In the genomic region with DNA sequence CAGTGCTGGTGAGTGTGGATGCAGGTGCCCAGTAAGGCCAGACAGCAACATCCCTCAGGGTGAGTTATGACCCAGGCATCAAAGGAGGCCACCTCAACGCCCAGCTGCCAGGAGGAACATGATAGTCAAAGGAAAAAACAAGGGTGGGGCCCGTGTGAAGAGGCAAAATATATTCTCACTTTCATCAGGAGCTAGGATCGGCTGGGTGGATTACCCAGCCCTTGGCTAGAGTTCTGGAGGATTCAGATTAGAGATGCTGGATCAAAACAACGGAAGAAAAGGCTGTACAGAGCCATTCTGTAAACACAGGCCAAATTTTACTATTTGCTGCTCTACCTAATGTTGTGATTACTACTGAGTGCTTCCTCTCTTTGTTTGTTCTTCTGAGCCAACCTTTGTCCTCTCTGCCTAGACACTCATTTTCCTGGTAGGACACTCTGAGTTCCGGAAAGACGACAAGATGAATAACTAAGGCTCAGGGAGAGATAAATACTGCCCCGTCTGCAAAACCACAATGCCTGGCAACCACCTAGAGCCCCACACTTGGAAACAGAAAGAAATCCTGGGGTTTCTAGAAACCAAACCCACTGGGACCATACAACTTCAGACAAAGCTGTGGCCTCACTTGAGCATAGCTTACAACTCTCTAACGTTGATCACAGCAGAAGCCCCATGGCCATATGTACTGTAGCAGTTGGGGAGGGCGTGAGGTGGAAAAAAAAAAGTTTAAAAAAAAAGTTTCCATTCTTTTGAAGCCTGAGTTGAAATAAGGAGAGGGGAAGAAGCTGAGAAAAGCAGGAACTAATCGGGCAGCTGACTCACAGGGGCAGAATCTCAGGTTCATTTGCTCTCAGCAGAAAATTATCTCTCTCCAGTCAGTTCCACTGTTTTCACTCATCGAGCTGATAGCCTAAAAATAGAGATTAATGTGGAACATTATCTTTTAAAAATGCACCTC, we compare ENCODE assay signal across 8 cellular contexts. TPM values are rescaled to one million over a fixed set of nuclear protein-coding genes. Genes with fewer than 3 reads are reported as not detected.
DNase-seq lines count a peak whose midpoint lies in the region; ATAC-seq and TF ChIP-seq lines count a peak whose summit lies in the region.

No MANE protein-coding gene starts in this region.

- H3K27me3 Mint-ChIP-seq in neural progenitor cell (ENCODE audit: insufficient read depth, low read depth) = no peaks in the 10 kb centered on the region

- TF ChIP-seq CTCF in PC-3 (conservative IDR thresholded peaks at IDR 0.05; ENCODE audit: low read depth, low read length) = no peak
- TF ChIP-seq CTCF in neural progenitor cell (IDR thresholded peaks at IDR 0.05) = no peak

- no peak overlapping the region for H3K4me3 Mint-ChIP-seq in neural progenitor cell

- no peaks in the 10 kb centered on the region for H3K9me3 ChIP-seq in PC-3 (ENCODE audit: low read length)
- no peaks in the 10 kb centered on the region for H3K9me3 ChIP-seq in neural progenitor cell (ENCODE audit: low read depth)

- H3K79me2 ChIP-seq in PC-3 (ENCODE audit: low read length) (no peaks in the 10 kb centered on the region), neural progenitor cell (ENCODE audit: low read depth) (no peaks in the 10 kb centered on the region)

- H3K4me1 ChIP-seq in PC-3 (ENCODE audit: insufficient read depth, low read length) = peaks cover 34% of the 10 kb centered on the region
- peaks cover 8% of the 10 kb centered on the region for H3K4me1 ChIP-seq in neural progenitor cell

- H3F3A ChIP-seq in PC-3 (ENCODE audit: low read length, unreplicated experiment) (peaks cover 4% of the 10 kb centered on the region), neural progenitor cell (ENCODE audit: low read depth) (no peaks in the 10 kb centered on the region)

- DNase-seq in ELF-1 (ENCODE audit: low read depth, low spot score) = peak; percentile 63
- peak; percentile 74 for DNase-seq in PC-3
- DNase-seq in dermis microvascular lymphatic vessel endothelial cell (ENCODE audit: low read depth in 2 of 2) = peak; percentile 27 to 88
- DNase-seq in neural progenitor cell (ENCODE audit: low spot score) = no peak

- H3K27ac ChIP-seq in PC-3 (ENCODE audit: low read length) (peak overlapping the region; percentile 81), neural progenitor cell (no peak overlapping the region)

- no peaks in the 10 kb centered on the region for H4K20me1 ChIP-seq in PC-3 (ENCODE audit: low read length)
- H4K20me1 ChIP-seq in neural progenitor cell (ENCODE audit: low read depth) = no peaks in the 10 kb centered on the region

- H3K4me2 ChIP-seq in PC-3 (ENCODE audit: low read length) (peak overlapping the region; percentile 71), neural progenitor cell (no peak overlapping the region)

- CTCF ChIA-PET in PC-3 (lab: Charles Lee) = interaction anchor here (0.6 to 1.2 kb wide), 4 partner anchors 17 to 247 kb away, joined by 3 to 4 read pairs (median 4); no protein-coding TSS in a partner anchor

- no peaks in the 10 kb centered on the region for H3K9me3 Mint-ChIP-seq in neural progenitor cell

- H3K27me3 ChIP-seq in PC-3 (ENCODE audit: low read length) (no peaks in the 10 kb centered on the region), neural progenitor cell (peaks cover 9% of the 10 kb centered on the region)

- H2AFZ ChIP-seq in PC-3 (ENCODE audit: low read length) = peak overlapping the region; percentile 60
- peak overlapping the region; percentile 81 for H2AFZ ChIP-seq in neural progenitor cell (replicated peaks)

- POLR2A ChIA-PET in PC-3 (lab: Charles Lee; ENCODE audit: unreplicated experiment) = interaction anchor here (0.6 to 2.0 kb wide), 2 partner anchors 18 to 106 kb away, joined by 9 to 14 read pairs; partner anchors contain the start of gene PMAIP1

- H3K9ac ChIP-seq in PC-3 (ENCODE audit: low read length) (peak overlapping the region; percentile 11; the same call in 1 of the 2 replicates), neural progenitor cell (no peak overlapping the region)

- intact Hi-C loops in PC-3 (cut with micrococcal nuclease) = no loop called here

- H3K27ac Mint-ChIP-seq in neural progenitor cell = peak overlapping the region; percentile 12

- peaks cover 12% of the 10 kb centered on the region for H3K4me1 Mint-ChIP-seq in neural progenitor cell

- no peaks in the 10 kb centered on the region for H3K36me3 Mint-ChIP-seq in neural progenitor cell

- peak overlapping the region; percentile 33 for H3K4me3 ChIP-seq in PC-3 (ENCODE audit: low read length)
- H3K4me3 ChIP-seq in neural progenitor cell = no peak overlapping the region

- H3K9me2 ChIP-seq in PC-3 (replicated peaks; ENCODE audit: low read length) = no peaks in the 10 kb centered on the region

- H3K36me3 ChIP-seq in PC-3 (ENCODE audit: low read depth, low read length) (no peaks in the 10 kb centered on the region), neural progenitor cell (no peaks in the 10 kb centered on the region)

- ATAC-seq in HG02759 (IDR thresholded peaks at IDR 0.05; ENCODE audit: unreplicated experiment) (peak; percentile 48), PC-3 (peak; percentile 75), HG02763 (IDR thresholded peaks at IDR 0.05; ENCODE audit: unreplicated experiment) (no peak), GM19351 (IDR thresholded peaks at IDR 0.05; ENCODE audit: unreplicated experiment) (no peak), GM19463 (IDR thresholded peaks at IDR 0.05; ENCODE audit: unreplicated experiment) (no peak)

- no TSS peak for BruUV-seq in PC-3 (replicated peaks; lab: Mats Ljungman, UMichigan)

RNA-seq across cellular contexts. Expression of gene PMAIP1, which starts 17.8 kb away (rescaled TPM):
- total RNA-seq in PC-3 (2014; rRNA removed) (39.2 and 41.5 TPM in 2 replicates), dermis microvascular lymphatic vessel endothelial cell (20.9 and 38.1 TPM in 2 replicates), neural progenitor cell (ENCODE audit: low replicate concordance) (3.1 and 3.5 TPM in 2 replicates)

Comparison
In these comparisons a context has a peak if more than half of its experiments do, and no peak if none do; other contexts are left out.
1. ATAC-seq: peak in HG02759 (single experiment) and PC-3 (single experiment); none in HG02763 (single experiment), GM19351 (single experiment) and GM19463 (single experiment).